Comparison of ENCODE assay signal across 8 cellular contexts in genomic region chr2:112541315-112542122, GRCh38. TPM values are rescaled to one million over a fixed set of nuclear protein-coding genes. Genes with fewer than 3 reads are reported as not detected.
DNase-seq lines count a peak whose midpoint lies in the region; ATAC-seq, FAIRE-seq and TF ChIP-seq lines count a peak whose summit lies in the region.

No MANE protein-coding gene starts in this region.

- peaks cover 14% of the 10 kb centered on the region for H3K4me1 ChIP-seq in endothelial cell of umbilical vein (ENCODE audit: control insufficient read depth, extremely low read depth, insufficient read depth, low read length)
- H3K4me1 ChIP-seq in muscle layer of colon (ENCODE audit: insufficient read depth, low read length), result peaks cover 20% of the 10 kb centered on the region

- H3K4me3 ChIP-seq in endothelial cell of umbilical vein (replicated peaks in 1 of 3; ENCODE audit: insufficient read depth in 1 of 3, low read depth in 1 of 3, low read length in 3 of 3) (peak overlapping the region; percentile 64 to 87 (median 82)), muscle layer of colon (ENCODE audit: low read depth in 1 of 2, low read length in 2 of 2) (peak overlapping the region; percentile 83 to 96)

- no peaks in the 10 kb centered on the region for H3K27me3 Mint-ChIP-seq in activated CD4-positive, alpha-beta T cell treated with anti-CD3 and anti-CD28 coated beads, Interleukin-2, amount 10 ng/mL, durations not matched to agents 7 days and 5 days
- H3K27me3 Mint-ChIP-seq in stimulated activated naive CD8-positive, alpha-beta T cell treated with anti-CD3 and anti-CD28 coated beads, Interleukin-15, amount 100 ng/mL, for 72 hours, result no peaks in the 10 kb centered on the region

- H3K4me1 Mint-ChIP-seq in activated CD4-positive, alpha-beta T cell treated with anti-CD3 and anti-CD28 coated beads, Interleukin-2, amount 10 ng/mL, durations not matched to agents 7 days and 5 days, result peaks cover 19% of the 10 kb centered on the region
- peaks cover 12% of the 10 kb centered on the region for H3K4me1 Mint-ChIP-seq in stimulated activated naive CD8-positive, alpha-beta T cell treated with anti-CD3 and anti-CD28 coated beads, Interleukin-15, amount 100 ng/mL, for 72 hours

- peak overlapping the region; percentile 91 for H3K4me2 ChIP-seq in endothelial cell of umbilical vein (ENCODE audit: insufficient read depth, low read length)

- POLR2A ChIA-PET in activated CD4-positive, alpha-beta T cell treated with anti-CD3 and anti-CD28 coated beads, Interleukin-2, amount 10 ng/mL, durations not matched to agents 7 days and 5 days (lab: Charles Lee), result no interaction called here
- POLR2A ChIA-PET in endothelial cell of umbilical vein (lab: Charles Lee), result no interaction called here

- ATAC-seq in GM18520 (IDR thresholded peaks at IDR 0.05; ENCODE audit: unreplicated experiment), result peak; percentile 30
- peak; percentile 50 for ATAC-seq in HG02973 (IDR thresholded peaks at IDR 0.05; ENCODE audit: unreplicated experiment)
- peak; percentile 90 for ATAC-seq in stimulated activated naive CD8-positive, alpha-beta T cell treated with anti-CD3 and anti-CD28 coated beads, Interleukin-15, amount 100 ng/mL, for 72 hours

- TSS peak; percentile 94 for BruUV-seq in endothelial cell of umbilical vein (replicated peaks; lab: Mats Ljungman, UMichigan)

- DNase-seq in ACHN (peak; percentile 76), NCI-H345 (lab: John Stamatoyannopoulos, UW) (peak; percentile 88), endothelial cell of umbilical vein (ENCODE audit: low read depth, low spot score) (no peak)
- peak; percentile 76 for DNase-seq in activated CD4-positive, alpha-beta T cell treated with anti-CD3 and anti-CD28 coated beads, Interleukin-2, amount 10 ng/mL, durations not matched to agents 7 days and 5 days
- DNase-seq in stimulated activated naive CD8-positive, alpha-beta T cell treated with anti-CD3 and anti-CD28 coated beads, Interleukin-15, amount 100 ng/mL, for 72 hours, result peak in 1 of 2 donors; percentile 82

- peaks cover 37% of the 10 kb centered on the region for H3K79me2 ChIP-seq in endothelial cell of umbilical vein (ENCODE audit: control insufficient read depth, insufficient read depth, low read length)

- TF ChIP-seq POLR2A in endothelial cell of umbilical vein (IDR thresholded peaks at IDR 0.05; ENCODE audit: low read depth, low read length), result peak; percentile 46

- dilution Hi-C loops in endothelial cell of umbilical vein (cut with MboI; ENCODE audit: extremely low pct_ligation_motif_present, low sequenced_read_pairs), result no loop called here

- H3K36me3 ChIP-seq in endothelial cell of umbilical vein (ENCODE audit: control insufficient read depth in 2 of 2, extremely low read depth in 1 of 2, insufficient read depth in 2 of 2, low read length in 2 of 2) (no peaks in the 10 kb centered on the region), muscle layer of colon (ENCODE audit: insufficient read depth, low read length) (no peaks in the 10 kb centered on the region)

- no peak overlapping the region for H3K27ac Mint-ChIP-seq in activated CD4-positive, alpha-beta T cell treated with anti-CD3 and anti-CD28 coated beads, Interleukin-2, amount 10 ng/mL, durations not matched to agents 7 days and 5 days
- H3K27ac Mint-ChIP-seq in stimulated activated naive CD8-positive, alpha-beta T cell treated with anti-CD3 and anti-CD28 coated beads, Interleukin-15, amount 100 ng/mL, for 72 hours, result peak overlapping the region in 1 of 2 donors; percentile 92

- CTCF ChIA-PET in activated CD4-positive, alpha-beta T cell treated with anti-CD3 and anti-CD28 coated beads, Interleukin-2, amount 10 ng/mL, durations not matched to agents 7 days and 5 days (lab: Charles Lee), result no interaction called here
- CTCF ChIA-PET in endothelial cell of umbilical vein (lab: Charles Lee), result no interaction called here

- H3K27ac ChIP-seq in endothelial cell of umbilical vein (ENCODE audit: insufficient read depth, low read depth, low read length) (peak overlapping the region; percentile 76), muscle layer of colon (ENCODE audit: low read depth, low read length) (peak overlapping the region; percentile 77)

- H3K36me3 Mint-ChIP-seq in activated CD4-positive, alpha-beta T cell treated with anti-CD3 and anti-CD28 coated beads, Interleukin-2, amount 10 ng/mL, durations not matched to agents 7 days and 5 days (ENCODE audit: low read depth), result peaks cover 3% of the 10 kb centered on the region

- no peaks in the 10 kb centered on the region for H3K9me1 ChIP-seq in endothelial cell of umbilical vein (replicated peaks; ENCODE audit: control insufficient read depth, extremely low read depth, insufficient read depth, low read length)

- H2AFZ ChIP-seq in endothelial cell of umbilical vein (ENCODE audit: low read depth, low read length), result peak overlapping the region; percentile 92

- no peaks in the 10 kb centered on the region for H3K9me3 Mint-ChIP-seq in activated CD4-positive, alpha-beta T cell treated with anti-CD3 and anti-CD28 coated beads, Interleukin-2, amount 10 ng/mL, durations not matched to agents 7 days and 5 days
- H3K9me3 Mint-ChIP-seq in stimulated activated naive CD8-positive, alpha-beta T cell treated with anti-CD3 and anti-CD28 coated beads, Interleukin-15, amount 100 ng/mL, for 72 hours, result no peaks in the 10 kb centered on the region

- intact Hi-C loops in endothelial cell of umbilical vein (cut with micrococcal nuclease), result no loop called here

- H3K4me3 Mint-ChIP-seq in activated CD4-positive, alpha-beta T cell treated with anti-CD3 and anti-CD28 coated beads, Interleukin-2, amount 10 ng/mL, durations not matched to agents 7 days and 5 days, result no peak overlapping the region
- no peak overlapping the region for H3K4me3 Mint-ChIP-seq in stimulated activated naive CD8-positive, alpha-beta T cell treated with anti-CD3 and anti-CD28 coated beads, Interleukin-15, amount 100 ng/mL, for 72 hours

- H3K9me3 ChIP-seq in endothelial cell of umbilical vein (replicated peaks; ENCODE audit: control insufficient read depth, insufficient read depth, low read length), result no peaks in the 10 kb centered on the region
- H3K9me3 ChIP-seq in muscle layer of colon (ENCODE audit: low read length), result no peaks in the 10 kb centered on the region

- peak; percentile 50 for FAIRE-seq in endothelial cell of umbilical vein (lab: Jason Lieb, UNC)

- in situ Hi-C loops in ACHN (cut with HindIII; ENCODE audit: low pct_ligation_motif_present, low pct_unique_long_range_greater_than_20kb, low sequenced_read_pairs), result no loop called here

- peak overlapping the region; percentile 79 for H3K9ac ChIP-seq in endothelial cell of umbilical vein (replicated peaks; ENCODE audit: extremely low read depth, insufficient read depth, low read length)
- peak overlapping the region; percentile 66 for H3K9ac ChIP-seq in muscle layer of colon (ENCODE audit: low read length)

- TF ChIP-seq CTCF in endothelial cell of umbilical vein (IDR thresholded peaks at IDR 0.05; ENCODE audit: extremely low read depth in 1 of 2, insufficient read depth in 1 of 2, low read depth in 1 of 2, low read length in 2 of 2), result no peak

- H3K27me3 ChIP-seq in endothelial cell of umbilical vein (ENCODE audit: control insufficient read depth in 2 of 2, insufficient read depth in 2 of 2, low read length in 2 of 2) (no peaks in the 10 kb centered on the region), muscle layer of colon (ENCODE audit: control insufficient read depth in 1 of 2, insufficient read depth in 2 of 2, low read length in 2 of 2) (no peaks in the 10 kb centered on the region)

- no peaks in the 10 kb centered on the region for H4K20me1 ChIP-seq in endothelial cell of umbilical vein (replicated peaks; ENCODE audit: control insufficient read depth, extremely low read depth, insufficient read depth, low read length)

TF ChIP-seq in endothelial cell of umbilical vein, 7 proteins besides CTCF, POLR2A, EP300 and RAD21 (continues in another document):
- TF ChIP-seq MYC (IDR thresholded peaks at IDR 0.05; ENCODE audit: low read depth, low read length), result no peak
- TF ChIP-seq FOS (IDR thresholded peaks at IDR 0.05; ENCODE audit: borderline replicate concordance, insufficient read depth, low read length), result no peak

RNA-seq across cellular contexts. Expression of gene POLR1B, which starts 0.7 kb away (rescaled TPM):
- total RNA-seq in activated CD4-positive, alpha-beta T cell treated with anti-CD3 and anti-CD28 coated beads, Interleukin-2, amount 10 ng/mL, durations not matched to agents 7 days and 5 days, result 10 to 100 TPM; 34.6 to 35.2 TPM
- total RNA-seq in endothelial cell of umbilical vein, result 21.3 and 28.9 TPM in 2 replicates
- polyA plus RNA-seq in endothelial cell of umbilical vein, result 12.2 and 13.8 TPM in 2 replicates
- 9.0 and 9.3 TPM in 2 replicates for polyA plus RNA-seq in endothelial cell of umbilical vein (2011; cell fraction: cytosol; rRNA removed)
- polyA plus RNA-seq in endothelial cell of umbilical vein (2011; cell fraction: nucleus; rRNA removed), result 13.0 and 16.0 TPM in 2 replicates
- polyA plus RNA-seq in endothelial cell of umbilical vein (2012), result 13.8 and 24.3 TPM in 2 replicates
- 36.9 and 49.4 TPM in 2 replicates for polyA minus RNA-seq in endothelial cell of umbilical vein
- polyA minus RNA-seq in endothelial cell of umbilical vein (2011; cell fraction: cytosol; rRNA and poly(A)+ RNA removed), result 35.9 TPM
- polyA minus RNA-seq in endothelial cell of umbilical vein (2011; cell fraction: nucleus; rRNA and poly(A)+ RNA removed), result 18.5 and 20.1 TPM in 2 replicates

RNA-seq across cellular contexts. Expression of gene CHCHD5, which starts 42.9 kb away (rescaled TPM):
- 10 to 100 TPM; 33.5 to 33.6 TPM for total RNA-seq in activated CD4-positive, alpha-beta T cell treated with anti-CD3 and anti-CD28 coated beads, Interleukin-2, amount 10 ng/mL, durations not matched to agents 7 days and 5 days
- total RNA-seq in endothelial cell of umbilical vein, result 22.2 and 23.6 TPM in 2 replicates
- 44.7 and 63.5 TPM in 2 replicates for polyA plus RNA-seq in endothelial cell of umbilical vein
- polyA plus RNA-seq in endothelial cell of umbilical vein (2011; cell fraction: cytosol; rRNA removed), result 29.0 and 35.3 TPM in 2 replicates
- 10.6 and 12.6 TPM in 2 replicates for polyA plus RNA-seq in endothelial cell of umbilical vein (2011; cell fraction: nucleus; rRNA removed)
- 22.5 and 35.4 TPM in 2 replicates for polyA plus RNA-seq in endothelial cell of umbilical vein (2012)
- polyA minus RNA-seq in endothelial cell of umbilical vein, result 9.8 and 10.5 TPM in 2 replicates
- 10.7 TPM for polyA minus RNA-seq in endothelial cell of umbilical vein (2011; cell fraction: cytosol; rRNA and poly(A)+ RNA removed)
- polyA minus RNA-seq in endothelial cell of umbilical vein (2011; cell fraction: nucleus; rRNA and poly(A)+ RNA removed), result 1.6 and 4.6 TPM in 2 replicates

RNA-seq across cellular contexts. Expression of gene TTL, which starts 59.6 kb away (rescaled TPM):
- 10 to 100 TPM; 38.5 to 38.6 TPM for total RNA-seq in activated CD4-positive, alpha-beta T cell treated with anti-CD3 and anti-CD28 coated beads, Interleukin-2, amount 10 ng/mL, durations not matched to agents 7 days and 5 days
- 66.8 and 71.0 TPM in 2 replicates for total RNA-seq in endothelial cell of umbilical vein
- 17.9 and 21.9 TPM in 2 replicates for polyA plus RNA-seq in endothelial cell of umbilical vein
- 22.7 and 23.9 TPM in 2 replicates for polyA plus RNA-seq in endothelial cell of umbilical vein (2011; cell fraction: cytosol; rRNA removed)
- 34.9 and 40.9 TPM in 2 replicates for polyA plus RNA-seq in endothelial cell of umbilical vein (2011; cell fraction: nucleus; rRNA removed)
- polyA plus RNA-seq in endothelial cell of umbilical vein (2012), result 52.1 and 63.9 TPM in 2 replicates
- 54.3 and 59.0 TPM in 2 replicates for polyA minus RNA-seq in endothelial cell of umbilical vein
- 30.0 TPM for polyA minus RNA-seq in endothelial cell of umbilical vein (2011; cell fraction: cytosol; rRNA and poly(A)+ RNA removed)
- 20.8 and 32.0 TPM in 2 replicates for polyA minus RNA-seq in endothelial cell of umbilical vein (2011; cell fraction: nucleus; rRNA and poly(A)+ RNA removed)

Comparison
In these comparisons a context has a peak if more than half of its experiments do, and no peak if none do; other contexts are left out.
1. ATAC-seq: peak in every context shown above with its lines; median percentile 90 in stimulated activated naive CD8-positive, alpha-beta T cell treated with anti-CD3 and anti-CD28 coated beads, Interleukin-15, amount 100 ng/mL, for 72 hours; 50 in HG02973; 30 in GM18520.